ENCODE assay signal across 2 cellular contexts in genomic region chr6:82740066-82740465, GRCh38.
TF ChIP-seq lines count a peak whose summit lies in the region.

No MANE protein-coding gene starts in this region.

TF ChIP-seq in WTC11, 78 proteins besides CTCF, POLR2A, EP300 and RAD21 (continued from another document and continues in another):
- TF ChIP-seq ZNF281 (CRISPR knock-in tag; IDR thresholded peaks at IDR 0.05) (no peak), EMX1 (CRISPR knock-in tag; IDR thresholded peaks at IDR 0.05) (no peak), PRRX2 (CRISPR knock-in tag; IDR thresholded peaks at IDR 0.05) (no peak), ZMAT4 (CRISPR knock-in tag; IDR thresholded peaks at IDR 0.05) (no peak), E2F1 (CRISPR knock-in tag; IDR thresholded peaks at IDR 0.05) (no peak), NR1H2 (CRISPR knock-in tag; IDR thresholded peaks at IDR 0.05) (no peak), ZNF423 (CRISPR knock-in tag; IDR thresholded peaks at IDR 0.05) (no peak), IRF1 (CRISPR knock-in tag; IDR thresholded peaks at IDR 0.05) (no peak), ZNF317 (CRISPR knock-in tag; IDR thresholded peaks at IDR 0.05; ENCODE audit: borderline replicate concordance, low read depth) (no peak), ZBTB43 (CRISPR knock-in tag; IDR thresholded peaks at IDR 0.05) (no peak), TEAD1 (CRISPR knock-in tag; IDR thresholded peaks at IDR 0.05) (no peak), RELA (CRISPR knock-in tag; IDR thresholded peaks at IDR 0.05; ENCODE audit: borderline replicate concordance) (no peak), ZNF532 (CRISPR knock-in tag; IDR thresholded peaks at IDR 0.05; ENCODE audit: borderline replicate concordance) (no peak)

TF ChIP-seq in HepG2, 621 proteins besides CTCF, POLR2A, EP300 and RAD21 (continued from another document):
- TF ChIP-seq MNT (IDR thresholded peaks at IDR 0.05): no peak
- no peak for TF ChIP-seq ZNF557 (CRISPR knock-in tag; IDR thresholded peaks at IDR 0.05)
- TF ChIP-seq RBM39 (IDR thresholded peaks at IDR 0.05; ENCODE audit: low read depth, low read length, poor library complexity, severe bottlenecking): no peak
- no peak for TF ChIP-seq ZNF414 (CRISPR knock-in tag; IDR thresholded peaks at IDR 0.05)
